In genomic region chr16:8818499-8819270, GRCh38 we compare ENCODE assay signal across 1 cellular context.
TF ChIP-seq lines count a peak whose summit lies in the region.

No MANE protein-coding gene starts in this region.

TF ChIP-seq in HepG2, 621 proteins besides CTCF, POLR2A, EP300 and RAD21:
- TF ChIP-seq ZNF770 (CRISPR knock-in tag; IDR thresholded peaks at IDR 0.05): peak; percentile 21; the same call in 1 of the 2 replicates
- TF ChIP-seq NFE2 (CRISPR knock-in tag; IDR thresholded peaks at IDR 0.05): no peak
- TF ChIP-seq HMG20B (CRISPR knock-in tag; conservative IDR thresholded peaks at IDR 0.05): 0 out of 2 replicates have a peak, but pooled peaks have one; percentile 11
- TF ChIP-seq ARNT2 (CRISPR knock-in tag; IDR thresholded peaks at IDR 0.05; ENCODE audit: low read depth): no peak
- TF ChIP-seq SATB2 (CRISPR knock-in tag; IDR thresholded peaks at IDR 0.05): no peak
- TF ChIP-seq CSRNP2 (CRISPR knock-in tag; conservative IDR thresholded peaks at IDR 0.05; ENCODE audit: low read depth): no peak
- 0 out of 2 replicates have a peak, but pooled peaks have one; percentile 16 for TF ChIP-seq ZFP91 (CRISPR knock-in tag; IDR thresholded peaks at IDR 0.05; ENCODE audit: borderline replicate concordance)
- 0 out of 2 replicates have a peak, but pooled peaks have one; percentile 62 for TF ChIP-seq POLR2AphosphoS2 (IDR thresholded peaks at IDR 0.05; ENCODE audit: low read depth, low read length)
